Comparison of ENCODE assay signal across 13 cellular contexts in the genomic region with DNA sequence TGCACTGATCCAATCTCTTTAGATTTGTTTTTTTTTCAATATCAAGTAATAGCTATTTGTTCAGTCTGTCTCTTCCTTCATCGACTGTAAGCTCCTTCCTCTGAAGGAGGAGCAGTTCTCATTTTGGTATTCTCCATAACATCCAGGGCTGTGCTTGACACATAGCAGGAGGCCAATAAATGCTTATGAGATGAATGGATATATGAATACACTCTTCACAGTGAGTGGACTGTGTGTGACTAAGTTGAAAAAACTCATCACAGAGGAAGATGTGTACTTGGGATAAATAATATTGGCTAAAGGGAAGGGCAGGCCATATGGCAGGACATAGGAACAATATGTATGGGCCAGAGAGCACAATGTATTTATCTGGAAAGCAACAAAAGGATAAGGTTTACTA.
"Had no signal": no experiment of that assay in that cellular context is flagged by ENCODE, and none has a peak within 500 bp of the region (broad histone marks: within the 10 kb centered on the region; RNA-seq: fewer than 3 reads in every experiment).

No MANE protein-coding gene starts in this region.

- DNase-seq: activated CD4-positive, alpha-beta T cell treated with anti-CD3 and anti-CD28 coated beads, Interleukin-2, amount 10 ng/mL, durations not matched to agents 24 days and 14 days; activated CD8-positive, alpha-beta memory T cell treated with anti-CD3 and anti-CD28 coated beads for 24 hours; activated naive CD4-positive, alpha-beta T cell treated with Interleukin-2 at 50 U/mL for 16 hours; effector memory CD4-positive, alpha-beta T cell; erythroblast; left ventricle myocardium inferior; stimulated activated CD4-positive, alpha-beta T cell treated with anti-CD3 and anti-CD28 coated beads, Interleukin-4, amount 100 ng/mL, for 24 hours; stimulated activated naive CD8-positive, alpha-beta T cell treated with anti-CD3 and anti-CD28 coated beads, Interleukin-15, amount 100 ng/mL, for 72 hours; T-helper 17 cell had no signal

- H3K36me3 ChIP-seq: left ventricle myocardium inferior, thoracic aorta had no signal

- H3K9me3 ChIP-seq: left ventricle myocardium inferior, thoracic aorta had no signal

- ATAC-seq: sciatic nerve; stimulated activated naive CD8-positive, alpha-beta T cell treated with anti-CD3 and anti-CD28 coated beads, Interleukin-15, amount 100 ng/mL, for 72 hours; T-helper 17 cell; WTC11 had no signal

- FAIRE-seq: islet of Langerhans had no signal

- H3K27ac ChIP-seq: left ventricle myocardium inferior, thoracic aorta had no signal

- H3K4me3 ChIP-seq: left ventricle myocardium inferior, thoracic aorta had no signal
